15 cellular contexts compared by ENCODE assay signal in genomic region chr7:157310676-157311185, GRCh38. TPM values are rescaled to one million over a fixed set of nuclear protein-coding genes. Genes with fewer than 3 reads are reported as not detected.
A peak's percentile ranks its signal among the peaks of the same experiment; 100 is the strongest.
DNase-seq lines count a peak whose midpoint lies in the region; ATAC-seq and TF ChIP-seq lines count a peak whose summit lies in the region.
"Had no signal": no experiment of that assay in that cellular context is flagged by ENCODE, and none has a peak within 500 bp of the region (broad histone marks: within the 10 kb centered on the region; RNA-seq: fewer than 3 reads in every experiment).

No MANE protein-coding gene starts in this region.

- H3K9ac ChIP-seq in fibroblast of lung (ENCODE audit: insufficient read depth, low read length), result no peak overlapping the region
- no peak overlapping the region for H3K9ac ChIP-seq in smooth muscle cell (ENCODE audit: low read depth)

- ATAC-seq in T-helper 17 cell, result no peak

- H3K4me1 ChIP-seq in fibroblast of lung (ENCODE audit: control insufficient read depth, extremely low read depth, insufficient read depth, low read length) (peaks cover 18% of the 10 kb centered on the region), smooth muscle cell (ENCODE audit: low read depth) (peaks cover 5% of the 10 kb centered on the region)
- H3K4me1 ChIP-seq: uterus had no signal

- H3K27me3 Mint-ChIP-seq in activated T-cell treated with anti-CD3 and anti-CD28 coated beads, Interleukin-2, amount 50 U/mL, for 24 hours, result no peaks in the 10 kb centered on the region
- H3K27me3 Mint-ChIP-seq in T-helper 17 cell, result no peaks in the 10 kb centered on the region

- peaks cover 8% of the 10 kb centered on the region for H3F3A ChIP-seq in smooth muscle cell (ENCODE audit: low read depth)

- no peak for TF ChIP-seq CTCF in fibroblast of lung (conservative IDR thresholded peaks at IDR 0.05 in 1 of 2, IDR thresholded peaks at IDR 0.05 in 1 of 2; ENCODE audit: low read depth in 1 of 2, low read length in 2 of 2)
- TF ChIP-seq CTCF in smooth muscle cell (IDR thresholded peaks at IDR 0.05; ENCODE audit: borderline replicate concordance, insufficient read depth, poor library complexity, severe bottlenecking), result no peak

- no peaks in the 10 kb centered on the region for H3K9me3 ChIP-seq in T-helper 17 cell (ENCODE audit: control insufficient read depth, low read length, poor library complexity, severe bottlenecking)
- no peaks in the 10 kb centered on the region for H3K9me3 ChIP-seq in fibroblast of lung (ENCODE audit: control insufficient read depth, insufficient read depth, low read depth, low read length)
- no peaks in the 10 kb centered on the region for H3K9me3 ChIP-seq in smooth muscle cell (replicated peaks; ENCODE audit: low read depth)
- H3K9me3 ChIP-seq: uterus had no signal

- H3K4me2 ChIP-seq in fibroblast of lung (ENCODE audit: extremely low read depth, insufficient read depth, low read length) (peak overlapping the region; percentile 11), smooth muscle cell (peak overlapping the region; percentile 57)

- H3K79me2 ChIP-seq in fibroblast of lung (ENCODE audit: control insufficient read depth, insufficient read depth, low read length) (no peaks in the 10 kb centered on the region), smooth muscle cell (ENCODE audit: low read depth) (no peaks in the 10 kb centered on the region)

- H3K27ac ChIP-seq in fibroblast of lung (ENCODE audit: insufficient read depth, low read length) (peak overlapping the region; percentile 71), smooth muscle cell (ENCODE audit: low read depth) (peak overlapping the region; percentile 79)
- H3K27ac ChIP-seq: uterus had no signal

- peaks cover 23% of the 10 kb centered on the region for H3K4me1 Mint-ChIP-seq in activated T-cell treated with anti-CD3 and anti-CD28 coated beads, Interleukin-2, amount 50 U/mL, for 24 hours (ENCODE audit: low read depth)
- peaks cover 6% of the 10 kb centered on the region for H3K4me1 Mint-ChIP-seq in T-helper 17 cell

- no peaks in the 10 kb centered on the region for H4K20me1 ChIP-seq in fibroblast of lung (ENCODE audit: control insufficient read depth, extremely low read depth, insufficient read depth, low read length)
- no peaks in the 10 kb centered on the region for H4K20me1 ChIP-seq in smooth muscle cell (ENCODE audit: low read depth)

- no peak overlapping the region for H3K4me3 Mint-ChIP-seq in activated T-cell treated with anti-CD3 and anti-CD28 coated beads, Interleukin-2, amount 50 U/mL, for 24 hours
- H3K4me3 Mint-ChIP-seq in T-helper 17 cell, result no peak overlapping the region
- H3K4me3 Mint-ChIP-seq: nephron had no signal

- H3K27ac Mint-ChIP-seq in activated T-cell treated with anti-CD3 and anti-CD28 coated beads, Interleukin-2, amount 50 U/mL, for 24 hours, result peak overlapping the region; percentile 20
- peak overlapping the region; percentile 45 for H3K27ac Mint-ChIP-seq in T-helper 17 cell
- H3K27ac Mint-ChIP-seq: nephron had no signal

- 65% methylated on average over 7 of the region's 7 CpGs for WGBS in smooth muscle cell (ENCODE audit: low lambda C conversion rate)

- H2AFZ ChIP-seq in fibroblast of lung (ENCODE audit: low read length) (no peak overlapping the region), smooth muscle cell (ENCODE audit: low read depth) (peak overlapping the region; percentile 25)

- no peaks in the 10 kb centered on the region for H3K9me3 Mint-ChIP-seq in activated T-cell treated with anti-CD3 and anti-CD28 coated beads, Interleukin-2, amount 50 U/mL, for 24 hours
- H3K9me3 Mint-ChIP-seq: nephron had no signal

- no peaks in the 10 kb centered on the region for H3K36me3 Mint-ChIP-seq in activated T-cell treated with anti-CD3 and anti-CD28 coated beads, Interleukin-2, amount 50 U/mL, for 24 hours (ENCODE audit: low read depth)
- no peaks in the 10 kb centered on the region for H3K36me3 Mint-ChIP-seq in T-helper 17 cell (ENCODE audit: low read depth)

- H3K36me3 ChIP-seq in fibroblast of lung (ENCODE audit: control insufficient read depth, insufficient read depth, low read length) (no peaks in the 10 kb centered on the region), smooth muscle cell (ENCODE audit: low read depth) (no peaks in the 10 kb centered on the region)
- H3K36me3 ChIP-seq: uterus had no signal

- H3K27me3 ChIP-seq in fibroblast of lung (ENCODE audit: control insufficient read depth, insufficient read depth, low read length), result no peaks in the 10 kb centered on the region
- no peaks in the 10 kb centered on the region for H3K27me3 ChIP-seq in smooth muscle cell (ENCODE audit: low read depth)
- H3K27me3 ChIP-seq: uterus had no signal

- DNase-seq in activated T-cell treated with anti-CD3 and anti-CD28 coated beads, Interleukin-2, amount 50 U/mL, for 24 hours, result no peak
- DNase-seq in activated T-cell treated with anti-CD3 and anti-CD28 coated beads, Interleukin-2, amount 50 U/mL, for 1 hour, result no peak
- DNase-seq in T-helper 17 cell, result no peak
- DNase-seq in fibroblast of lung (ENCODE audit: low read depth in 2 of 2), result peak in 1 of 2 donors; percentile 50
- DNase-seq in smooth muscle cell (lab: John Stamatoyannopoulos, UW; ENCODE audit: unreplicated experiment), result no peak
- DNase-seq in GM19238 (ENCODE audit: insufficient read length, low spot score), result no peak
- DNase-seq in NOMO-1 treated with dmso at 0.1 percent for 144 hours (lab: John Stamatoyannopoulos, UW; ENCODE audit: unreplicated experiment), result no peak
- no peak for DNase-seq in NCI-H774 (lab: John Stamatoyannopoulos, UW)
- DNase-seq: DND-41, NCI-H1092, NCI-H510A, Right ventricle myocardium superior, small intestine, uterus had no signal

- H3K4me3 ChIP-seq in fibroblast of lung (replicated peaks in 1 of 4; ENCODE audit: control extremely low read depth in 1 of 4, insufficient read depth in 1 of 4, low read depth in 3 of 4, low read length in 4 of 4) (no peak overlapping the region), smooth muscle cell (no peak overlapping the region)
- H3K4me3 ChIP-seq: uterus had no signal

RNA-seq across cellular contexts. Expression of gene DNAJB6, which starts 26.1 kb away (rescaled TPM):
- total RNA-seq in T-helper 17 cell (100 to 1,000 TPM; 266 to 278 TPM), fibroblast of lung (84.5 and 86.2 TPM in 2 replicates), smooth muscle cell (104 and 111 TPM in 2 replicates)
- polyA plus RNA-seq in fibroblast of lung (98.7 and 117 TPM in 2 replicates), smooth muscle cell (103 and 140 TPM in 2 replicates)
- 89.2 and 106 TPM in 2 replicates for polyA plus RNA-seq in fibroblast of lung (2012)
- 20.5 and 29.9 TPM in 2 replicates for polyA minus RNA-seq in fibroblast of lung (ENCODE audit: low replicate concordance)
